In the genomic region with DNA sequence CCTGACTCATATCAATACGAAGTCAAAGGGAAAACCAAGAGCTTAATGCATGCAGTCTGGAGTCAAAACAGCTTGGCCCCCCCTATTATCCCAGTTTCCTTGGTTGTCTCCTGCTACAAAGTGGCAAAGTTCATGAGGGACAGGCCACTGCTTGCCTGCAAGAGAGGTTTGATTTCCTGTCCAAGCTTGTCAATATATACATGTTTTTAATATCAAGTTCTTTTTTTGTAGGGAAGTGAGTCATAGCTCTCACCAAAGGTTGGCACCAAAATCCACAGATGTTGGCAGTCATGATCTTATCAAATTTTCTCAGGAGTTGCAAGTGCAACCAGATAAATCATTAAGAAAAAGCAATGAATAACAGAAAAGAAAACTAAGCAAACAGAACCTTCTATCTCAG, we compare ENCODE assay signal across 17 cellular contexts.
DNase-seq lines count a peak whose midpoint lies in the region; ATAC-seq, FAIRE-seq and TF ChIP-seq lines count a peak whose summit lies in the region.
"Had no signal": no experiment of that assay in that cellular context is flagged by ENCODE, and none has a peak within 500 bp of the region (broad histone marks: within the 10 kb centered on the region; RNA-seq: fewer than 3 reads in every experiment).

No MANE protein-coding gene starts in this region.

- intact Hi-C loops in Calu3 (cut with micrococcal nuclease; ENCODE audit: unreplicated experiment), result loop anchor here (2.0 to 5.0 kb wide), 8 partner anchors 73 to 687 kb away; a partner anchor contains a TSS

- H3K27ac Mint-ChIP-seq in Calu3 (ENCODE audit: unreplicated experiment), result peak overlapping the region; percentile 36
- peak overlapping the region; percentile 63 for H3K27ac Mint-ChIP-seq in astrocyte (ENCODE audit: unreplicated experiment)
- H3K27ac Mint-ChIP-seq: naive thymus-derived CD8-positive, alpha-beta T cell had no signal

- CTCF ChIA-PET in Calu3 (lab: Charles Lee), result interaction anchor here (0.6 to 2.9 kb wide), 11 partner anchors 21 to 693 kb away, joined by 3 to 18 read pairs (median 3); no protein-coding TSS in a partner anchor

- no peaks in the 10 kb centered on the region for H3K36me3 ChIP-seq in astrocyte (ENCODE audit: insufficient read depth, low read length)

- no peak overlapping the region for H3K9ac ChIP-seq in astrocyte (ENCODE audit: low read length)

- TF ChIP-seq CTCF in Calu3 (IDR thresholded peaks at IDR 0.05; ENCODE audit: unreplicated experiment) (no peak), astrocyte (IDR thresholded peaks at IDR 0.05; ENCODE audit: insufficient read depth, low read depth, low read length) (no peak)

- H3K9me3 Mint-ChIP-seq in Calu3 (ENCODE audit: low read depth, unreplicated experiment) (peaks cover 4% of the 10 kb centered on the region), astrocyte (ENCODE audit: unreplicated experiment) (no peaks in the 10 kb centered on the region)
- H3K9me3 Mint-ChIP-seq: CD8-positive, alpha-beta memory T cell; GM23338; naive thymus-derived CD8-positive, alpha-beta T cell had no signal

- no peak for ATAC-seq in HG03520 (IDR thresholded peaks at IDR 0.05; ENCODE audit: unreplicated experiment)
- ATAC-seq: GM23338; left colon; naive thymus-derived CD8-positive, alpha-beta T cell; stimulated activated naive CD8-positive, alpha-beta T cell treated with anti-CD3 and anti-CD28 coated beads, Interleukin-15, Interleukin-2, amounts not matched to agents 100 U/mL and 50 U/mL, for 24 hours had no signal

- H2AFZ ChIP-seq in astrocyte (ENCODE audit: low read depth, low read length), result no peak overlapping the region
- H2AFZ ChIP-seq: GM23338 had no signal

- H3K4me3 ChIP-seq in astrocyte (ENCODE audit: insufficient read depth, low read depth, low read length), result no peak overlapping the region
- H3K4me3 ChIP-seq: GM23338 had no signal

- H3K27me3 ChIP-seq in astrocyte (ENCODE audit: insufficient read depth, low read length), result peaks cover 7% of the 10 kb centered on the region

- H3K4me2 ChIP-seq in astrocyte (ENCODE audit: low read length), result no peak overlapping the region
- H3K4me2 ChIP-seq: GM23338 had no signal

- H3K4me1 ChIP-seq in astrocyte (ENCODE audit: insufficient read depth, low read length), result peaks cover 7% of the 10 kb centered on the region

- peaks cover 24% of the 10 kb centered on the region for H3K36me3 Mint-ChIP-seq in Calu3 (ENCODE audit: insufficient read depth, unreplicated experiment)
- no peaks in the 10 kb centered on the region for H3K36me3 Mint-ChIP-seq in astrocyte (ENCODE audit: low read depth, unreplicated experiment)
- H3K36me3 Mint-ChIP-seq: CD8-positive, alpha-beta memory T cell; naive thymus-derived CD8-positive, alpha-beta T cell had no signal

- no peak overlapping the region for H3K27ac ChIP-seq in astrocyte (ENCODE audit: low read depth, low read length)

- peak overlapping the region; percentile 18 for H3K4me3 Mint-ChIP-seq in Calu3 (ENCODE audit: low read depth, unreplicated experiment)
- no peak overlapping the region for H3K4me3 Mint-ChIP-seq in astrocyte (ENCODE audit: unreplicated experiment)
- H3K4me3 Mint-ChIP-seq: CD8-positive, alpha-beta memory T cell; GM23338; naive thymus-derived CD8-positive, alpha-beta T cell had no signal

- H4K20me1 ChIP-seq in astrocyte (ENCODE audit: insufficient read depth, low read length), result no peaks in the 10 kb centered on the region

- no peaks in the 10 kb centered on the region for H3K9me3 ChIP-seq in astrocyte (ENCODE audit: insufficient read depth, low read depth, low read length)

- H3K79me2 ChIP-seq in astrocyte (ENCODE audit: insufficient read depth, low read length), result no peaks in the 10 kb centered on the region

- peaks cover 53% of the 10 kb centered on the region for H3K4me1 Mint-ChIP-seq in Calu3 (ENCODE audit: low read depth, unreplicated experiment)
- peaks cover 42% of the 10 kb centered on the region for H3K4me1 Mint-ChIP-seq in astrocyte (ENCODE audit: low read depth, unreplicated experiment)

- peak; percentile 39 for DNase-seq in Calu3
- peak; percentile 70 for DNase-seq in M059J (ENCODE audit: low read depth)
- DNase-seq in astrocyte (ENCODE audit: low read depth), result no peak
- DNase-seq in lung microvascular endothelial cell (ENCODE audit: low read depth in 2 of 2), result peak; percentile 42 to 67
- no peak for DNase-seq in NCI-H526 (lab: John Stamatoyannopoulos, UW)
- DNase-seq in NK-92 treated with Interleukin-12 subunit alpha and Interleukin-12 subunit beta, amount 100 ng/mL, for 24 hours (lab: John Stamatoyannopoulos, UW), result no peak
- DNase-seq in HuH-7.5 (ENCODE audit: low spot score), result no peak
- DNase-seq: anterior cingulate cortex; CD8-positive, alpha-beta memory T cell; Karpas-422; left colon; naive thymus-derived CD8-positive, alpha-beta T cell; NCI-H2081; stimulated activated naive CD8-positive, alpha-beta T cell treated with anti-CD3 and anti-CD28 coated beads, Interleukin-15, Interleukin-2, amounts not matched to agents 100 U/mL and 50 U/mL, for 24 hours; SW 1271 had no signal

- FAIRE-seq in astrocyte (lab: Jason Lieb, UNC), result no peak

- H3K27me3 Mint-ChIP-seq in Calu3 (ENCODE audit: unreplicated experiment), result no peaks in the 10 kb centered on the region
- no peaks in the 10 kb centered on the region for H3K27me3 Mint-ChIP-seq in astrocyte (ENCODE audit: low read depth, unreplicated experiment)

- no TSS peak for BruUV-seq in Calu3 (replicated peaks; lab: Mats Ljungman, UMichigan)

Comparison
In these comparisons a context has a peak if more than half of its experiments do, and no peak if none do; other contexts are left out.
1. DNase-seq: peak in Calu3 (single experiment), M059J (single experiment) and lung microvascular endothelial cell (2 of 2); none in astrocyte (single experiment), NCI-H526 (0 of 2), NK-92 treated with Interleukin-12 subunit alpha and Interleukin-12 subunit beta, amount 100 ng/mL, for 24 hours (single experiment) and HuH-7.5 (single experiment).